ENCODE assay signal across 8 cellular contexts in the genomic region with DNA sequence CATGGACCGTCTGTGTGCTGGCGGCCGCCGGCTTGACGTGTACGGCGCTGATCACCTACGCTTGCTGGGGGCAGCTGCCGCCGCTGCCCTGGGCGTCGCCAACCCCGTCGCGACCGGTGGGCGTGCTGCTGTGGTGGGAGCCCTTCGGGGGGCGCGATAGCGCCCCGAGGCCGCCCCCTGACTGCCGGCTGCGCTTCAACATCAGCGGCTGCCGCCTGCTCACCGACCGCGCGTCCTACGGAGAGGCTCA. TPM values are rescaled to one million over a fixed set of nuclear protein-coding genes. Genes with fewer than 3 reads are reported as not detected.
DNase-seq lines count a peak whose midpoint lies in the region; ATAC-seq and TF ChIP-seq lines count a peak whose summit lies in the region.

No MANE protein-coding gene starts in this region.

- peak overlapping the region; percentile 80; the same call in 1 of the 2 replicates for H2AFZ ChIP-seq in SK-N-SH (ENCODE audit: low read depth)

- H3K36me3 ChIP-seq in SK-N-SH (replicated peaks in 1 of 2; ENCODE audit: control insufficient read depth in 1 of 2, insufficient read depth in 2 of 2, low read length in 1 of 2) (peaks cover 0 to 12% of the 10 kb centered on the region in 2 experiments), HUES48 (ENCODE audit: control insufficient read depth, insufficient read depth, low read length) (no peaks in the 10 kb centered on the region), colonic mucosa (no peaks in the 10 kb centered on the region)

- H3K9ac ChIP-seq in SK-N-SH: peak overlapping the region; percentile 100
- H3K9ac ChIP-seq in HUES48 (ENCODE audit: low read depth, low read length): no peak overlapping the region
- H3K9ac ChIP-seq in colonic mucosa (ENCODE audit: low read depth in 2 of 2, low read length in 2 of 2): peak overlapping the region; percentile 94 to 97

- no peaks in the 10 kb centered on the region for H3K9me3 Mint-ChIP-seq in natural killer cell

- no peak for ATAC-seq in SK-N-SH treated with all-trans-retinoic acid at 6 μM for 48 hours
- peak in 1 of 3 donors; percentile 2 for ATAC-seq in natural killer cell
- ATAC-seq in GM19035 (IDR thresholded peaks at IDR 0.05; ENCODE audit: unreplicated experiment): no peak

- H3K36me3 Mint-ChIP-seq in natural killer cell: no peaks in the 10 kb centered on the region

- intact Hi-C loops in colonic mucosa (cut with DNase I): no loop called here
- intact Hi-C loops in natural killer cell (cut with micrococcal nuclease): no loop called here

- H3K9me2 ChIP-seq in SK-N-SH: no peaks in the 10 kb centered on the region

- peaks cover 37% of the 10 kb centered on the region for H3K79me2 ChIP-seq in SK-N-SH (ENCODE audit: insufficient read depth)

- TF ChIP-seq EP300 in SK-N-SH (IDR thresholded peaks at IDR 0.05; ENCODE audit: borderline replicate concordance in 1 of 2, low read depth in 1 of 2, low read length in 1 of 2): no peak

- WGBS in SK-N-SH (ENCODE audit: low lambda C conversion rate): 56% methylated on average over 10 of the region's 32 CpGs

- H3K4me1 ChIP-seq in SK-N-SH (ENCODE audit: control insufficient read depth in 1 of 2, insufficient read depth in 2 of 2, low read depth in 1 of 2, low read length in 1 of 2) (peaks cover 3 to 26% of the 10 kb centered on the region in 2 experiments; a peak in 2 of 4 replicates), HUES48 (ENCODE audit: control insufficient read depth, insufficient read depth, low read length) (peaks cover 19% of the 10 kb centered on the region), colonic mucosa (no peaks in the 10 kb centered on the region)

- CTCF ChIA-PET in SK-N-SH (lab: Yijun Ruan, JAX): no interaction called here

- no peaks in the 10 kb centered on the region for H3K9me3 ChIP-seq in SK-N-SH
- H3K9me3 ChIP-seq in HUES48 (ENCODE audit: control insufficient read depth, insufficient read depth, low read length): no peaks in the 10 kb centered on the region
- no peaks in the 10 kb centered on the region for H3K9me3 ChIP-seq in colonic mucosa

- H4K20me1 ChIP-seq in SK-N-SH (ENCODE audit: insufficient read depth): 0 out of 2 replicates have a peak, but pooled peaks cover 9% of the 10 kb centered on the region

- H3K27me3 ChIP-seq in SK-N-SH (ENCODE audit: insufficient read depth): no peaks in the 10 kb centered on the region
- peaks cover 41% of the 10 kb centered on the region for H3K27me3 ChIP-seq in HUES48 (ENCODE audit: control insufficient read depth, insufficient read depth, low read length)
- no peaks in the 10 kb centered on the region for H3K27me3 ChIP-seq in colonic mucosa

- peak overlapping the region; percentile 86 for H3K4me2 ChIP-seq in SK-N-SH

- H3K27ac ChIP-seq in SK-N-SH (ENCODE audit: low read depth in 2 of 2, low read length in 1 of 2): peak overlapping the region in 1 of 2 experiments; percentile 97; a peak in 2 of 4 replicates
- peak overlapping the region; percentile 10 for H3K27ac ChIP-seq in HUES48 (ENCODE audit: low read depth, low read length)
- H3K27ac ChIP-seq in colonic mucosa: peak overlapping the region; percentile 99

- H3K27ac Mint-ChIP-seq in natural killer cell: no peak overlapping the region

- DNase-seq in SK-N-SH (no peak), colonic mucosa (no peak), natural killer cell (no peak), DMS 273 (lab: John Stamatoyannopoulos, UW; ENCODE audit: unreplicated experiment) (no peak), medulla oblongata (ENCODE audit: extremely low spot score) (no peak)

- H3K27me3 Mint-ChIP-seq in natural killer cell (ENCODE audit: low read depth in 2 of 2): peaks cover 5 to 9% of the 10 kb centered on the region in 2 donors

- POLR2A ChIA-PET in SK-N-SH (lab: Yijun Ruan, JAX): no interaction called here

- no peak for TF ChIP-seq RAD21 in SK-N-SH (IDR thresholded peaks at IDR 0.05; ENCODE audit: low read length)

- H3K4me3 Mint-ChIP-seq in natural killer cell: peak overlapping the region; percentile 81

- H3K4me3 ChIP-seq in SK-N-SH (ENCODE audit: low read depth in 2 of 2, low read length in 1 of 2): peak overlapping the region; percentile 63 to 73
- peak overlapping the region; percentile 75 for H3K4me3 ChIP-seq in HUES48 (ENCODE audit: low read depth, low read length)
- H3K4me3 ChIP-seq in colonic mucosa: peak overlapping the region; percentile 61

- H3F3A ChIP-seq in SK-N-SH (replicated peaks; ENCODE audit: insufficient read depth): peaks cover 10% of the 10 kb centered on the region

- no peak for TF ChIP-seq CTCF in SK-N-SH (IDR thresholded peaks at IDR 0.05)
- TF ChIP-seq CTCF in colonic mucosa (IDR thresholded peaks at IDR 0.05): no peak
- TF ChIP-seq CTCF in natural killer cell (IDR thresholded peaks at IDR 0.05): no peak

- peaks cover 36 to 47% of the 10 kb centered on the region in 2 donors for H3K4me1 Mint-ChIP-seq in natural killer cell

TF ChIP-seq in SK-N-SH, 30 proteins besides CTCF, POLR2A, EP300 and RAD21:
- TF ChIP-seq JUND (IDR thresholded peaks at IDR 0.05) (no peak), RXRA (IDR thresholded peaks at IDR 0.05; ENCODE audit: borderline replicate concordance, low read depth) (no peak)

TF ChIP-seq in SK-N-SH treated with all-trans-retinoic acid at 6 μM for 48 hours, 23 proteins besides CTCF, POLR2A, EP300 and RAD21 (continues in another document):
- TF ChIP-seq CSDC2 (CRISPR knock-in tag; IDR thresholded peaks at IDR 0.05): no peak
- no peak for TF ChIP-seq ZFP3 (CRISPR knock-in tag; IDR thresholded peaks at IDR 0.05)
- TF ChIP-seq ZC3H10 (CRISPR knock-in tag; IDR thresholded peaks at IDR 0.05): no peak
- TF ChIP-seq ZFP30 (CRISPR knock-in tag; IDR thresholded peaks at IDR 0.05): no peak
- no peak for TF ChIP-seq BACH2 (CRISPR knock-in tag; IDR thresholded peaks at IDR 0.05; ENCODE audit: borderline replicate concordance)
- TF ChIP-seq GLIS3 (CRISPR knock-in tag; IDR thresholded peaks at IDR 0.05): no peak
- no peak for TF ChIP-seq ZNF565 (CRISPR knock-in tag; conservative IDR thresholded peaks at IDR 0.05; ENCODE audit: low read depth)
- TF ChIP-seq, protein P1, sequence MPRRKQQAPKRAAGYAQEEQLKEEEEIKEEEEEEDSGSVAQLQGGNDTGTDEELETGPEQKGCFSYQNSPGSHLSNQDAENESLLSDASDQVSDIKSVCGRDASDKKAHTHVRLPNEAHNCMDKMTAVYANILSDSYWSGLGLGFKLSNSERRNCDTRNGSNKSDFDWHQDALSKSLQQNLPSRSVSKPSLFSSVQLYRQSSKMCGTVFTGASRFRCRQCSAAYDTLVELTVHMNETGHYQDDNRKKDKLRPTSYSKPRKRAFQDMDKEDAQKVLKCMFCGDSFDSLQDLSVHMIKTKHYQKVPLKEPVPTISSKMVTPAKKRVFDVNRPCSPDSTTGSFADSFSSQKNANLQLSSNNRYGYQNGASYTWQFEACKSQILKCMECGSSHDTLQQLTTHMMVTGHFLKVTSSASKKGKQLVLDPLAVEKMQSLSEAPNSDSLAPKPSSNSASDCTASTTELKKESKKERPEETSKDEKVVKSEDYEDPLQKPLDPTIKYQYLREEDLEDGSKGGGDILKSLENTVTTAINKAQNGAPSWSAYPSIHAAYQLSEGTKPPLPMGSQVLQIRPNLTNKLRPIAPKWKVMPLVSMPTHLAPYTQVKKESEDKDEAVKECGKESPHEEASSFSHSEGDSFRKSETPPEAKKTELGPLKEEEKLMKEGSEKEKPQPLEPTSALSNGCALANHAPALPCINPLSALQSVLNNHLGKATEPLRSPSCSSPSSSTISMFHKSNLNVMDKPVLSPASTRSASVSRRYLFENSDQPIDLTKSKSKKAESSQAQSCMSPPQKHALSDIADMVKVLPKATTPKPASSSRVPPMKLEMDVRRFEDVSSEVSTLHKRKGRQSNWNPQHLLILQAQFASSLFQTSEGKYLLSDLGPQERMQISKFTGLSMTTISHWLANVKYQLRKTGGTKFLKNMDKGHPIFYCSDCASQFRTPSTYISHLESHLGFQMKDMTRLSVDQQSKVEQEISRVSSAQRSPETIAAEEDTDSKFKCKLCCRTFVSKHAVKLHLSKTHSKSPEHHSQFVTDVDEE (CRISPR knock-in tag; IDR thresholded peaks at IDR 0.05): no peak
- TF ChIP-seq ZNF70 (CRISPR knock-in tag; IDR thresholded peaks at IDR 0.05): no peak
- no peak for TF ChIP-seq ESRRG (CRISPR knock-in tag; IDR thresholded peaks at IDR 0.05)
- no peak for TF ChIP-seq OSR1 (CRISPR knock-in tag; IDR thresholded peaks at IDR 0.05)

RNA-seq across cellular contexts. Expression of a gene that starts 0.8 kb away (rescaled TPM):
- 1.8 and 1.9 TPM in 2 replicates for polyA plus RNA-seq in SK-N-SH (2012; rRNA removed)
- polyA plus RNA-seq in SK-N-SH (2012; cell fraction: cytosol; rRNA removed): 1.7 and 1.9 TPM in 2 replicates
- polyA plus RNA-seq in SK-N-SH (2012; cell fraction: nucleus; rRNA removed): 1.5 and 1.9 TPM in 2 replicates
- 10 to 100 TPM; 28.0 to 28.5 TPM for total RNA-seq in colonic mucosa
- total RNA-seq in natural killer cell: 1 to 10 TPM; 4.4 to 7.5 (median 5.6) TPM

RNA-seq across cellular contexts. Expression of a gene that starts 22.7 kb away (rescaled TPM):
- polyA plus RNA-seq in SK-N-SH (2012; rRNA removed): 1.7 and 2.0 TPM in 2 replicates
- 1.6 TPM in 2 replicates for polyA plus RNA-seq in SK-N-SH (2012; cell fraction: cytosol; rRNA removed)
- polyA plus RNA-seq in SK-N-SH (2012; cell fraction: nucleus; rRNA removed): 5.2 and 10.0 TPM in 2 replicates
- 1 to 10 TPM; 6.3 to 6.7 TPM for total RNA-seq in colonic mucosa
- total RNA-seq in natural killer cell: 1 to 10 TPM; 2.0 to 2.7 (median 2.2) TPM

RNA-seq across cellular contexts. Expression of a gene that starts 32.2 kb away (rescaled TPM):
- polyA plus RNA-seq in SK-N-SH (2012; rRNA removed): not detected in 2 replicates
- polyA plus RNA-seq in SK-N-SH (2012; cell fraction: cytosol; rRNA removed): not detected in 2 replicates
- polyA plus RNA-seq in SK-N-SH (2012; cell fraction: nucleus; rRNA removed): not detected in 2 replicates
- total RNA-seq in colonic mucosa (not detected), natural killer cell (not detected)

RNA-seq across cellular contexts. Expression of a gene that starts 50.7 kb away (rescaled TPM):
- polyA plus RNA-seq in SK-N-SH (2012; rRNA removed): 4.9 and 7.6 TPM in 2 replicates
- polyA plus RNA-seq in SK-N-SH (2012; cell fraction: cytosol; rRNA removed): 5.3 and 6.5 TPM in 2 replicates
- 6.7 and 18.5 TPM in 2 replicates for polyA plus RNA-seq in SK-N-SH (2012; cell fraction: nucleus; rRNA removed)
- total RNA-seq in colonic mucosa (10 to 100 TPM; 10.7 to 14.6 TPM), natural killer cell (10 to 100 TPM; 47.7 to 55.6 (median 52.6) TPM)

RNA-seq across cellular contexts. Expression of a gene that starts 50.9 kb away (rescaled TPM):
- polyA plus RNA-seq in SK-N-SH (2012; rRNA removed): 2.8 and 4.7 TPM in 2 replicates
- 3.4 and 4.3 TPM in 2 replicates for polyA plus RNA-seq in SK-N-SH (2012; cell fraction: cytosol; rRNA removed)
- 4.8 and 8.9 TPM in 2 replicates for polyA plus RNA-seq in SK-N-SH (2012; cell fraction: nucleus; rRNA removed)
- total RNA-seq in colonic mucosa (10 to 100 TPM; 14.0 to 17.6 TPM), natural killer cell (10 to 100 TPM; 42.1 to 45.2 (median 43.8) TPM)
